ENCODE assay signal across 8 cellular contexts in the genomic region with DNA sequence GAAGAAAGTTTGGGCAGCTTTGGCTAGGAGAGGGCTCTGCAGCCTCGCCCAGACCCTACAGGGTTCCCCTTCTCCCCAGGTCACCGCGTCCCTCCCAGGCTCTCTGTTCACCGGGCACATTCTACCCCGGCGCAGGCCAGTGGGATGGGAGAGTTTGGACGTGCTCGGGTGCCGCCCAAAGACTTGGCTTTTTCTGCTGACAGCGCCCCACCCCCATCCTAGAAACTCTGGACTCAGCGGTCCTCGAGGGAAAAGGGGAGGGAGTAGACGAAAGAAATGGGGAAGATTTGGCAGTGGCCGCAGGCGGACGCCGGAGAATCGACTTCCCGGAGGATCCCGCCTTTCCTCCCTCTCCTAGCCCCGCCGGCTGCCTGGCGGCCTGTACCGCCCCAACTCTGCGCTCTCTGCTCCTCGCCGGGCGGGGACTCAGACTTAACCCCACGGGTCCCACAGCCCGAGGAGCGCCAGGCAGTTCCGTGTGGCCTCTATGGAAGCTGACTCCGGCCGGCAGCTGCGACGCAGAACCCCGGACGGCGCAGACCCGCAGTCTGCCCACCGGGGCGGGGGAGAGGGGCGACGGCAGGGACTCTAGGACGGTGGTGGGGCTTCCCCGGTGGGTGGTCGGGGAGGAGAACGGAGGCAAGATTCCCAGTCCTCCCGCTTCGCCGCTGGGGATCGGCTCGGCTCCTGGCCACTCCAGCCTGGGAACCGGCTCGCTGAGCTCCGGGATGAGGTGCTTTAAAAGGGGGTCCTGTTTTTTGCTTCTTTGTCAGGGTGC. TPM values are rescaled to one million over a fixed set of nuclear protein-coding genes. Genes with fewer than 3 reads are reported as not detected.
A peak's percentile ranks its signal among the peaks of the same experiment; 100 is the strongest.
DNase-seq lines count a peak whose midpoint lies in the region; ATAC-seq and TF ChIP-seq lines count a peak whose summit lies in the region.

No MANE protein-coding gene starts in this region.

- H3K4me3 Mint-ChIP-seq in activated T-cell treated with anti-CD3 and anti-CD28 coated beads, Interleukin-2, amount 50 U/mL, for 72 hours: peak overlapping the region; percentile 90

- H3K4me1 ChIP-seq in HCT116 (ENCODE audit: control insufficient read depth in 1 of 2, insufficient read depth in 2 of 2, low read length in 2 of 2): peaks cover 7 to 23% of the 10 kb centered on the region in 2 experiments
- peaks cover 32% of the 10 kb centered on the region for H3K4me1 ChIP-seq in psoas muscle

- RAD21 ChIA-PET in HCT116 (lab: Charles Lee; ENCODE audit: low non-redundant PET in 1 of 2, low total read pairs in 2 of 2, uncharacterized antibody in 2 of 2, unreplicated experiment in 2 of 2): no interaction called here

- H3K27ac ChIP-seq in HCT116 (ENCODE audit: low read depth, low read length): no peak overlapping the region; the same call in 1 of the 2 replicates
- peak overlapping the region; percentile 92 for H3K27ac ChIP-seq in psoas muscle

- H3K79me2 ChIP-seq in HCT116 (ENCODE audit: insufficient read depth, low read length): no peaks in the 10 kb centered on the region

- POLR2A ChIA-PET in HCT116 (lab: Charles Lee): interaction anchor here (1.2 kb wide), 1 partner anchor 73 kb away, joined by 3 read pairs; no protein-coding TSS in a partner anchor

- H3K9me2 ChIP-seq in HCT116 (ENCODE audit: insufficient read depth): no peaks in the 10 kb centered on the region

- H3K9me3 ChIP-seq in HCT116 (ENCODE audit: control insufficient read depth in 1 of 2, insufficient read depth in 1 of 2, low read depth in 1 of 2, low read length in 2 of 2) (no peaks in the 10 kb centered on the region), psoas muscle (no peaks in the 10 kb centered on the region)

- 1 to 4% (median 2%) methylated on average over 39 to 56 of the region's 56 CpGs for WGBS in psoas muscle, 3 donors

- H2AFZ ChIP-seq in HCT116 (ENCODE audit: low read depth, low read length, poor library complexity, severe bottlenecking): peak overlapping the region; percentile 80

- H3K9ac ChIP-seq in HCT116 (ENCODE audit: low read length): peak overlapping the region; percentile 46

- peak overlapping the region; percentile 47 to 63 for H3K4me3 ChIP-seq in HCT116 (replicated peaks in 1 of 2; ENCODE audit: low read depth in 1 of 2, low read length in 2 of 2)
- H3K4me3 ChIP-seq in psoas muscle: peak overlapping the region; percentile 87

- no peak overlapping the region for H3K27ac Mint-ChIP-seq in activated T-cell treated with anti-CD3 and anti-CD28 coated beads, Interleukin-2, amount 50 U/mL, for 72 hours

- no peak for TF ChIP-seq RAD21 in HCT116 (IDR thresholded peaks at IDR 0.05; ENCODE audit: low read depth)

- peaks cover 82% of the 10 kb centered on the region for H3K27me3 Mint-ChIP-seq in activated T-cell treated with anti-CD3 and anti-CD28 coated beads, Interleukin-2, amount 50 U/mL, for 72 hours (ENCODE audit: low read depth)

- intact Hi-C loops in HCT116 (cut with micrococcal nuclease): no loop called here
- intact Hi-C loops in cardiac septum (cut with DNase I): no loop called here
- intact Hi-C loops in psoas muscle (cut with DNase I): loop anchor here (5.0 to 10.0 kb wide), 2 partner anchors 215 to 227 kb away; no protein-coding TSS in a partner anchor

- CTCF ChIA-PET in HCT116 (lab: Charles Lee): no interaction called here

- no peak for TF ChIP-seq POLR2A in HCT116 (IDR thresholded peaks at IDR 0.05; ENCODE audit: borderline replicate concordance, extremely low read depth, insufficient read depth, insufficient read length)

- no peaks in the 10 kb centered on the region for H3K27me3 ChIP-seq in HCT116 (ENCODE audit: insufficient read depth, low read length)
- no peaks in the 10 kb centered on the region for H3K27me3 ChIP-seq in psoas muscle (ENCODE audit: insufficient read depth in 3 of 3, low read length in 2 of 3)

- ATAC-seq in HCT116 (peak; percentile 36), psoas muscle (peak; percentile 45 to 60 (median 50)), HG02840 (IDR thresholded peaks at IDR 0.05; ENCODE audit: low FRiP score, unreplicated experiment) (no peak), HG03135 (IDR thresholded peaks at IDR 0.05; ENCODE audit: unreplicated experiment) (no peak)
- no peak for ATAC-seq in activated T-cell treated with anti-CD3 and anti-CD28 coated beads, Interleukin-2, amount 50 U/mL, for 72 hours (replicated peaks in 1 of 2)

- BruUV-seq in HCT116 (replicated peaks; lab: Mats Ljungman, UMichigan): no TSS peak

- H3K9me3 Mint-ChIP-seq in activated T-cell treated with anti-CD3 and anti-CD28 coated beads, Interleukin-2, amount 50 U/mL, for 72 hours: no peaks in the 10 kb centered on the region

- peaks cover 36% of the 10 kb centered on the region for H3K4me1 Mint-ChIP-seq in activated T-cell treated with anti-CD3 and anti-CD28 coated beads, Interleukin-2, amount 50 U/mL, for 72 hours (ENCODE audit: low read depth)

- TF ChIP-seq CTCF in HCT116 (IDR thresholded peaks at IDR 0.05 in 2 of 3, conservative IDR thresholded peaks at IDR 0.05 in 1 of 3; ENCODE audit: borderline replicate concordance in 1 of 3, insufficient read depth in 1 of 3, low read depth in 2 of 3, low read length in 2 of 3) (no peak), psoas muscle (IDR thresholded peaks at IDR 0.05) (no peak)

- H3K4me2 ChIP-seq in HCT116 (ENCODE audit: low read length): peak overlapping the region; percentile 83

- H3K36me3 Mint-ChIP-seq in activated T-cell treated with anti-CD3 and anti-CD28 coated beads, Interleukin-2, amount 50 U/mL, for 72 hours (ENCODE audit: insufficient read depth in 2 of 2): no peaks in the 10 kb centered on the region

- DNase-seq in A172 (ENCODE audit: low spot score) (peak; percentile 22), HCT116 (ENCODE audit: low read depth, low spot score) (no peak), cardiac septum (ENCODE audit: low spot score) (peak; percentile 79), psoas muscle (peak; percentile 85 to 93)
- no peak for DNase-seq in activated T-cell treated with anti-CD3 and anti-CD28 coated beads, Interleukin-2, amount 50 U/mL, for 72 hours
- no peak for DNase-seq in effector CD4-positive, alpha-beta T cell

- H3K36me3 ChIP-seq in HCT116 (ENCODE audit: control insufficient read depth in 1 of 2, insufficient read depth in 2 of 2, low read length in 2 of 2): no peaks in the 10 kb centered on the region
- peaks cover 0 to 11% of the 10 kb centered on the region in 2 donors for H3K36me3 ChIP-seq in psoas muscle (ENCODE audit: insufficient read depth in 1 of 2, low read depth in 1 of 2)

- H4K20me1 ChIP-seq in HCT116 (ENCODE audit: insufficient read depth): no peaks in the 10 kb centered on the region

TF ChIP-seq in HCT116, 20 proteins besides CTCF, POLR2A, EP300 and RAD21 (continues in another document):
- TF ChIP-seq EGR1 (IDR thresholded peaks at IDR 0.05; ENCODE audit: low read depth): no peak
- TF ChIP-seq POLR2AphosphoS5 (IDR thresholded peaks at IDR 0.05; ENCODE audit: low read depth, low read length): no peak
- TF ChIP-seq, protein P1, sequence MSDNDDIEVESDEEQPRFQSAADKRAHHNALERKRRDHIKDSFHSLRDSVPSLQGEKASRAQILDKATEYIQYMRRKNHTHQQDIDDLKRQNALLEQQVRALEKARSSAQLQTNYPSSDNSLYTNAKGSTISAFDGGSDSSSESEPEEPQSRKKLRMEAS (IDR thresholded peaks at IDR 0.05): no peak
- TF ChIP-seq EZH2phosphoT487 (IDR thresholded peaks at IDR 0.05; ENCODE audit: borderline replicate concordance): no peak
- TF ChIP-seq SP1 (IDR thresholded peaks at IDR 0.05; ENCODE audit: low read depth): no peak
- no peak for TF ChIP-seq ZNF274 (IDR thresholded peaks at IDR 0.05; ENCODE audit: low read depth, low read length)
- TF ChIP-seq YY1 (IDR thresholded peaks at IDR 0.05; ENCODE audit: extremely low read depth, insufficient replicate concordance, low read depth, low read length): no peak
- no peak for TF ChIP-seq CEBPB (IDR thresholded peaks at IDR 0.05; ENCODE audit: low read depth)
- TF ChIP-seq EZH2 (IDR thresholded peaks at IDR 0.05): no peak
- TF ChIP-seq SRF (IDR thresholded peaks at IDR 0.05; ENCODE audit: low read depth): no peak
- TF ChIP-seq, protein P2, sequence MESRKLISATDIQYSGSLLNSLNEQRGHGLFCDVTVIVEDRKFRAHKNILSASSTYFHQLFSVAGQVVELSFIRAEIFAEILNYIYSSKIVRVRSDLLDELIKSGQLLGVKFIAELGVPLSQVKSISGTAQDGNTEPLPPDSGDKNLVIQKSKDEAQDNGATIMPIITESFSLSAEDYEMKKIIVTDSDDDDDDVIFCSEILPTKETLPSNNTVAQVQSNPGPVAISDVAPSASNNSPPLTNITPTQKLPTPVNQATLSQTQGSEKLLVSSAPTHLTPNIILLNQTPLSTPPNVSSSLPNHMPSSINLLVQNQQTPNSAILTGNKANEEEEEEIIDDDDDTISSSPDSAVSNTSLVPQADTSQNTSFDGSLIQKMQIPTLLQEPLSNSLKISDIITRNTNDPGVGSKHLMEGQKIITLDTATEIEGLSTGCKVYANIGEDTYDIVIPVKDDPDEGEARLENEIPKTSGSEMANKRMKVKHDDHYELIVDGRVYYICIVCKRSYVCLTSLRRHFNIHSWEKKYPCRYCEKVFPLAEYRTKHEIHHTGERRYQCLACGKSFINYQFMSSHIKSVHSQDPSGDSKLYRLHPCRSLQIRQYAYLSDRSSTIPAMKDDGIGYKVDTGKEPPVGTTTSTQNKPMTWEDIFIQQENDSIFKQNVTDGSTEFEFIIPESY (IDR thresholded peaks at IDR 0.05; ENCODE audit: extremely low read depth, insufficient replicate concordance, low read length): no peak
- TF ChIP-seq CBX3 (IDR thresholded peaks at IDR 0.05; ENCODE audit: low read depth): no peak
- no peak for TF ChIP-seq ZFX (IDR thresholded peaks at IDR 0.05)
- no peak for TF ChIP-seq TCF7L2 (IDR thresholded peaks at IDR 0.05; ENCODE audit: borderline replicate concordance, extremely low read depth, insufficient read depth, insufficient read length)
- no peak for TF ChIP-seq SIN3A (IDR thresholded peaks at IDR 0.05; ENCODE audit: low read depth)
- no peak for TF ChIP-seq ELF1 (IDR thresholded peaks at IDR 0.05; ENCODE audit: borderline replicate concordance, low read depth)
- TF ChIP-seq JUND (IDR thresholded peaks at IDR 0.05): no peak

RNA-seq across cellular contexts. Expression of a gene that starts 0.9 kb away (rescaled TPM):
- not detected in 2 replicates for total RNA-seq in A172 (2014; rRNA removed; shearing (Covaris generic))
- total RNA-seq in HCT116 (2021; ENCODE audit: unreplicated experiment) (0.54 TPM), cardiac septum (0.89 TPM), psoas muscle (10 to 100 TPM; 16.6 to 31.4 (median 29.3) TPM)
- polyA plus RNA-seq in HCT116 (2012): 0.02 and 0.20 TPM in 2 replicates
- under 1 TPM in 1 of 2 donors, not detected in 1; 0.12 TPM for total RNA-seq in activated T-cell treated with anti-CD3 and anti-CD28 coated beads, Interleukin-2, amount 50 U/mL, for 72 hours
- polyA plus RNA-seq in psoas muscle: 10 to 100 TPM; 27.3 to 50.8 (median 36.2) TPM

Comparison
In these comparisons a context has a peak if more than half of its experiments do, and no peak if none do; other contexts are left out.
1. DNase-seq: peak in A172 (single experiment), cardiac septum (single experiment) and psoas muscle (2 of 2); none in HCT116 (single experiment), activated T-cell treated with anti-CD3 and anti-CD28 coated beads, Interleukin-2, amount 50 U/mL, for 72 hours (0 of 2) and effector CD4-positive, alpha-beta T cell (single experiment).
2. ATAC-seq: peak in HCT116 (single experiment) and psoas muscle (4 of 4); none in activated T-cell treated with anti-CD3 and anti-CD28 coated beads, Interleukin-2, amount 50 U/mL, for 72 hours (0 of 2), HG02840 (single experiment) and HG03135 (single experiment).
3. intact Hi-C loops: an anchor here in psoas muscle (5.0 to 10.0 kb wide); none called in HCT116 and cardiac septum.